Comparison of ENCODE assay signal across 8 cellular contexts in genomic region chr1:41416552-41417334, GRCh38. TPM values are rescaled to one million over a fixed set of nuclear protein-coding genes. Genes with fewer than 3 reads are reported as not detected.
DNase-seq lines count a peak whose midpoint lies in the region; ATAC-seq and TF ChIP-seq lines count a peak whose summit lies in the region.

No MANE protein-coding gene starts in this region.

- POLR2A ChIA-PET in SK-N-SH (lab: Yijun Ruan, JAX) = interaction anchor here (0.9 kb wide), 1 partner anchor 18 kb away, joined by 3 read pairs; no protein-coding TSS in a partner anchor

- H3K4me3 ChIP-seq in DOHH2 (ENCODE audit: low read length) (no peak overlapping the region), SK-N-SH (ENCODE audit: low read depth in 2 of 2, low read length in 1 of 2) (no peak overlapping the region; a peak in 1 of 4 replicates)

- intact Hi-C loops in Right ventricle myocardium superior (cut with DNase I) = loop anchor here (5.0 kb wide), 3 partner anchors 94 to 149 kb away; no protein-coding TSS in a partner anchor

- TF ChIP-seq CTCF in DOHH2 (IDR thresholded peaks at IDR 0.05; ENCODE audit: low read depth, low read length, poor library complexity, severe bottlenecking) (peak; percentile 96), SK-N-SH (IDR thresholded peaks at IDR 0.05) (peak; percentile 94)

- no peak overlapping the region for H2AFZ ChIP-seq in SK-N-SH (ENCODE audit: low read depth)

- 73% methylated on average over 16 of the region's 18 CpGs for WGBS in SK-N-SH (ENCODE audit: low lambda C conversion rate)

- H3K9me3 ChIP-seq in DOHH2 (ENCODE audit: control insufficient read depth, insufficient read depth, low read length) (no peaks in the 10 kb centered on the region), SK-N-SH (no peaks in the 10 kb centered on the region)

- no peak overlapping the region for H3K9ac ChIP-seq in SK-N-SH

- H3F3A ChIP-seq in DOHH2 (ENCODE audit: control insufficient read depth, insufficient read depth) = no peaks in the 10 kb centered on the region
- peaks cover 10% of the 10 kb centered on the region for H3F3A ChIP-seq in SK-N-SH (replicated peaks; ENCODE audit: insufficient read depth)

- H3K36me3 ChIP-seq in DOHH2 (ENCODE audit: control insufficient read depth, low read length) = no peaks in the 10 kb centered on the region
- no peaks in the 10 kb centered on the region for H3K36me3 ChIP-seq in SK-N-SH (replicated peaks in 1 of 2; ENCODE audit: control insufficient read depth in 1 of 2, insufficient read depth in 2 of 2, low read length in 1 of 2)

- peak; percentile 97 for TF ChIP-seq RAD21 in SK-N-SH (IDR thresholded peaks at IDR 0.05; ENCODE audit: low read length)

- H3K27ac ChIP-seq in DOHH2 (ENCODE audit: low read depth, low read length) (no peak overlapping the region), SK-N-SH (ENCODE audit: low read depth in 2 of 2, low read length in 1 of 2) (no peak overlapping the region)

- no peaks in the 10 kb centered on the region for H3K9me3 Mint-ChIP-seq in activated naive CD4-positive, alpha-beta T cell treated with anti-CD3 and anti-CD28 coated beads, Interleukin-2, amount 50 U/mL, for 72 hours

- no peaks in the 10 kb centered on the region for H3K36me3 Mint-ChIP-seq in activated naive CD4-positive, alpha-beta T cell treated with anti-CD3 and anti-CD28 coated beads, Interleukin-2, amount 50 U/mL, for 72 hours

- 0 out of 2 replicates have a peak, but pooled peaks cover 2% of the 10 kb centered on the region for H4K20me1 ChIP-seq in DOHH2 (ENCODE audit: control insufficient read depth, insufficient read depth, low read depth, low read length)
- no peaks in the 10 kb centered on the region for H4K20me1 ChIP-seq in SK-N-SH (ENCODE audit: insufficient read depth)

- H3K27me3 ChIP-seq in DOHH2 (ENCODE audit: control insufficient read depth, low read length) (no peaks in the 10 kb centered on the region), SK-N-SH (ENCODE audit: insufficient read depth) (no peaks in the 10 kb centered on the region)

- H3K9me2 ChIP-seq in DOHH2 (replicated peaks; ENCODE audit: control insufficient read depth, low read length) (no peaks in the 10 kb centered on the region), SK-N-SH (no peaks in the 10 kb centered on the region)

- DNase-seq in M059J (ENCODE audit: low read depth) (peak; percentile 74), SK-N-SH (peak; percentile 90), Right ventricle myocardium superior (peak; percentile 71), putamen (ENCODE audit: low spot score) (peak; percentile 41)
- peak in 1 of 2 donors; percentile 75 for DNase-seq in activated naive CD4-positive, alpha-beta T cell treated with anti-CD3 and anti-CD28 coated beads, Interleukin-2, amount 50 U/mL, for 72 hours (ENCODE audit: low spot score in 2 of 2)

- peak; percentile 76 to 80 for ATAC-seq in activated naive CD4-positive, alpha-beta T cell treated with anti-CD3 and anti-CD28 coated beads, Interleukin-2, amount 50 U/mL, for 72 hours
- ATAC-seq in Right ventricle myocardium superior (ENCODE audit: poor library complexity) (peak; percentile 75), GM19328 (IDR thresholded peaks at IDR 0.05; ENCODE audit: unreplicated experiment) (no peak), HG03175 (IDR thresholded peaks at IDR 0.05; ENCODE audit: unreplicated experiment) (no peak)

- no peaks in the 10 kb centered on the region for H3K79me2 ChIP-seq in DOHH2 (ENCODE audit: control insufficient read depth, low read length)
- no peaks in the 10 kb centered on the region for H3K79me2 ChIP-seq in SK-N-SH (ENCODE audit: insufficient read depth)

- no peak for TF ChIP-seq EP300 in SK-N-SH (IDR thresholded peaks at IDR 0.05; ENCODE audit: borderline replicate concordance in 1 of 2, low read depth in 1 of 2, low read length in 1 of 2)

- H3K27ac Mint-ChIP-seq in activated naive CD4-positive, alpha-beta T cell treated with anti-CD3 and anti-CD28 coated beads, Interleukin-2, amount 50 U/mL, for 72 hours = peak overlapping the region in 1 of 2 donors; percentile 24

- CTCF ChIA-PET in SK-N-SH (lab: Yijun Ruan, JAX) = interaction anchor here (0.6 to 9.2 kb wide), 52 partner anchors 10 to 282 kb away, joined by 3 to 174 read pairs (median 5); partner anchors contain the start of gene FOXO6

- no peaks in the 10 kb centered on the region for H3K4me1 ChIP-seq in DOHH2 (ENCODE audit: control insufficient read depth, low read length)
- peaks cover 12 to 45% of the 10 kb centered on the region in 2 experiments; a peak in 3 of 4 replicates for H3K4me1 ChIP-seq in SK-N-SH (ENCODE audit: control insufficient read depth in 1 of 2, insufficient read depth in 2 of 2, low read depth in 1 of 2, low read length in 1 of 2)

- H3K4me2 ChIP-seq in DOHH2 (ENCODE audit: low read length) (no peak overlapping the region), SK-N-SH (no peak overlapping the region)

TF ChIP-seq in SK-N-SH, 30 proteins besides CTCF, POLR2A, EP300 and RAD21:
- TF ChIP-seq GABPA (IDR thresholded peaks at IDR 0.05; ENCODE audit: low read depth) (no peak), NRF1 (IDR thresholded peaks at IDR 0.05; ENCODE audit: low read depth, low read length) (0 out of 2 replicates have a peak, but pooled peaks have one; percentile 20), SMC3 (IDR thresholded peaks at IDR 0.05; ENCODE audit: low read depth, low read length) (peak; percentile 99)

RNA-seq across cellular contexts. Expression of gene FOXO6, which starts 55.5 kb away (rescaled TPM):
- 0.57 TPM in 1 of 2 replicates, not detected in the other for total RNA-seq in M059J (2014; rRNA removed; shearing (Covaris generic))
- 0.11 and 0.35 TPM in 2 replicates for polyA plus RNA-seq in SK-N-SH (2012; rRNA removed)
- 0.24 and 0.33 TPM in 2 replicates for polyA plus RNA-seq in SK-N-SH (2012; cell fraction: cytosol; rRNA removed)
- 0.50 and 0.55 TPM in 2 replicates for polyA plus RNA-seq in SK-N-SH (2012; cell fraction: nucleus; rRNA removed)
- total RNA-seq in activated naive CD4-positive, alpha-beta T cell treated with anti-CD3 and anti-CD28 coated beads, Interleukin-2, amount 50 U/mL, for 72 hours = under 1 TPM in 1 of 2 donors, not detected in 1; 0.39 TPM
- total RNA-seq in Right ventricle myocardium superior = 3.6 TPM

Comparison
In these comparisons a context has a peak if more than half of its experiments do, and no peak if none do; other contexts are left out.
1. ATAC-seq: peak in activated naive CD4-positive, alpha-beta T cell treated with anti-CD3 and anti-CD28 coated beads, Interleukin-2, amount 50 U/mL, for 72 hours (2 of 2) and Right ventricle myocardium superior (single experiment); none in GM19328 (single experiment) and HG03175 (single experiment).